Comparison of ENCODE assay signal across 19 cellular contexts in genomic region chr17:2637422-2637821, GRCh38. TPM values are rescaled to one million over a fixed set of nuclear protein-coding genes. Genes with fewer than 3 reads are reported as not detected.
A peak's percentile ranks its signal among the peaks of the same experiment; 100 is the strongest.
DNase-seq lines count a peak whose midpoint lies in the region; ATAC-seq, FAIRE-seq and TF ChIP-seq lines count a peak whose summit lies in the region.
"Had no signal": no experiment of that assay in that cellular context is flagged by ENCODE, and none has a peak within 500 bp of the region (broad histone marks: within the 10 kb centered on the region; RNA-seq: fewer than 3 reads in every experiment).

No MANE protein-coding gene starts in this region.

- H3K27ac Mint-ChIP-seq in activated T-cell treated with anti-CD3 and anti-CD28 coated beads, Interleukin-2, amount 50 U/mL, for 72 hours, result peak overlapping the region; percentile 79
- H3K27ac Mint-ChIP-seq in activated T-helper 17 cell treated with anti-CD3 and anti-CD28 coated beads, Interleukin-2, amount 50 U/mL, for 72 hours, result peak overlapping the region; percentile 53
- H3K27ac Mint-ChIP-seq in naive thymus-derived CD8-positive, alpha-beta T cell, result peak overlapping the region in 6 of 10 donors; percentile 41 to 78 (median 54)
- H3K27ac Mint-ChIP-seq in stimulated activated naive B cell treated with anti-CD40 and anti-IgM and Interleukin-4, amounts not matched to agents 10 μg/mL and 1 μg/mL and 100 μg/mL, for 72 hours, result peak overlapping the region; percentile 42

- no peak for FAIRE-seq in urothelium cell line (lab: Jason Lieb, UNC)
- FAIRE-seq: GM12891, GM18507 had no signal

- H3K36me3 ChIP-seq in upper lobe of right lung, result peaks cover 52% of the 10 kb centered on the region

- H3K27me3 Mint-ChIP-seq in activated T-cell treated with anti-CD3 and anti-CD28 coated beads, Interleukin-2, amount 50 U/mL, for 72 hours (ENCODE audit: low read depth), result no peaks in the 10 kb centered on the region
- H3K27me3 Mint-ChIP-seq in activated T-helper 17 cell treated with anti-CD3 and anti-CD28 coated beads, Interleukin-2, amount 50 U/mL, for 72 hours, result no peaks in the 10 kb centered on the region
- no peaks in the 10 kb centered on the region for H3K27me3 Mint-ChIP-seq in naive thymus-derived CD8-positive, alpha-beta T cell
- no peaks in the 10 kb centered on the region for H3K27me3 Mint-ChIP-seq in stimulated activated naive B cell treated with anti-CD40 and anti-IgM and Interleukin-4, amounts not matched to agents 10 μg/mL and 1 μg/mL and 100 μg/mL, for 72 hours

- H3K4me3 ChIP-seq in upper lobe of right lung, result no peak overlapping the region
- H3K4me3 ChIP-seq: BLaER1, GM23248 had no signal

- no peak overlapping the region for H3K4me3 Mint-ChIP-seq in activated T-cell treated with anti-CD3 and anti-CD28 coated beads, Interleukin-2, amount 50 U/mL, for 72 hours
- no peak overlapping the region for H3K4me3 Mint-ChIP-seq in activated T-helper 17 cell treated with anti-CD3 and anti-CD28 coated beads, Interleukin-2, amount 50 U/mL, for 72 hours
- no peak overlapping the region for H3K4me3 Mint-ChIP-seq in naive thymus-derived CD8-positive, alpha-beta T cell
- no peak overlapping the region for H3K4me3 Mint-ChIP-seq in stimulated activated naive B cell treated with anti-CD40 and anti-IgM and Interleukin-4, amounts not matched to agents 10 μg/mL and 1 μg/mL and 100 μg/mL, for 72 hours

- peaks cover 32% of the 10 kb centered on the region for H3K4me1 Mint-ChIP-seq in activated T-cell treated with anti-CD3 and anti-CD28 coated beads, Interleukin-2, amount 50 U/mL, for 72 hours (ENCODE audit: low read depth)
- peaks cover 14% of the 10 kb centered on the region for H3K4me1 Mint-ChIP-seq in activated T-helper 17 cell treated with anti-CD3 and anti-CD28 coated beads, Interleukin-2, amount 50 U/mL, for 72 hours
- H3K4me1 Mint-ChIP-seq in naive thymus-derived CD8-positive, alpha-beta T cell, result peaks cover 9 to 57% (median 51%) of the 10 kb centered on the region in 4 donors
- peaks cover 19 to 42% of the 10 kb centered on the region in 2 donors for H3K4me1 Mint-ChIP-seq in stimulated activated naive B cell treated with anti-CD40 and anti-IgM and Interleukin-4, amounts not matched to agents 10 μg/mL and 1 μg/mL and 100 μg/mL, for 72 hours

- H3K27me3 ChIP-seq in upper lobe of right lung, result no peaks in the 10 kb centered on the region
- H3K27me3 ChIP-seq: BLaER1 had no signal

- POLR2A ChIA-PET in naive thymus-derived CD8-positive, alpha-beta T cell (lab: Charles Lee), result no interaction called here

- no peak overlapping the region for H3K27ac ChIP-seq in upper lobe of right lung
- H3K27ac ChIP-seq: BLaER1, GM23248 had no signal

- no peak for TF ChIP-seq CTCF in upper lobe of right lung (IDR thresholded peaks at IDR 0.05)

- no peak for ATAC-seq in activated T-cell treated with anti-CD3 and anti-CD28 coated beads, Interleukin-2, amount 50 U/mL, for 72 hours (replicated peaks in 1 of 2)
- no peak for ATAC-seq in activated T-helper 17 cell treated with anti-CD3 and anti-CD28 coated beads, Interleukin-2, amount 50 U/mL, for 72 hours (replicated peaks)
- ATAC-seq in naive thymus-derived CD8-positive, alpha-beta T cell, result no peak
- no peak for ATAC-seq in stimulated activated naive B cell treated with anti-CD40 and anti-IgM and Interleukin-4, amounts not matched to agents 10 μg/mL and 1 μg/mL and 100 μg/mL, for 72 hours (replicated peaks)
- ATAC-seq in upper lobe of right lung, result no peak
- ATAC-seq: Panc1 had no signal

- H3K36me3 Mint-ChIP-seq in activated T-cell treated with anti-CD3 and anti-CD28 coated beads, Interleukin-2, amount 50 U/mL, for 72 hours (ENCODE audit: insufficient read depth in 2 of 2), result peaks cover 5 to 35% of the 10 kb centered on the region in 2 donors
- H3K36me3 Mint-ChIP-seq in activated T-helper 17 cell treated with anti-CD3 and anti-CD28 coated beads, Interleukin-2, amount 50 U/mL, for 72 hours (ENCODE audit: low read depth), result peaks cover 75% of the 10 kb centered on the region
- H3K36me3 Mint-ChIP-seq in naive thymus-derived CD8-positive, alpha-beta T cell, result peaks cover 0 to 74% (median 12%) of the 10 kb centered on the region in 3 donors
- peaks cover 21 to 38% of the 10 kb centered on the region in 2 donors for H3K36me3 Mint-ChIP-seq in stimulated activated naive B cell treated with anti-CD40 and anti-IgM and Interleukin-4, amounts not matched to agents 10 μg/mL and 1 μg/mL and 100 μg/mL, for 72 hours

- no peak for DNase-seq in activated T-cell treated with anti-CD3 and anti-CD28 coated beads, Interleukin-2, amount 50 U/mL, for 72 hours
- no peak for DNase-seq in activated T-cell treated with anti-CD3 and anti-CD28 coated beads, Interleukin-2, amount 50 U/mL, for 1 hour
- DNase-seq in naive thymus-derived CD8-positive, alpha-beta T cell, result no peak
- DNase-seq in stimulated activated naive B cell treated with anti-CD40 and anti-IgM and Interleukin-4, amounts not matched to agents 10 μg/mL and 1 μg/mL and 100 μg/mL, for 72 hours, result no peak
- no peak for DNase-seq in activated CD4-positive, alpha-beta T cell treated with anti-CD3 and anti-CD28 coated beads, Interleukin-2, amount 50 U/mL, for 48 hours
- DNase-seq in upper lobe of right lung (no peak), urothelium cell line (ENCODE audit: low spot score) (no peak)
- DNase-seq: DMS 273 treated with DMSO at 0.1 percent for 48 hours, GF-D8, GM23248, NCI-H1105 treated with DMSO at 0.1 percent for 48 hours, NCI-H187, NCI-H226, NCI-H524 treated with DMSO at 0.1 percent for 48 hours had no signal

- peaks cover 20% of the 10 kb centered on the region for H3K4me1 ChIP-seq in upper lobe of right lung
- H3K4me1 ChIP-seq: BLaER1 had no signal

- H3K9me3 Mint-ChIP-seq in activated T-cell treated with anti-CD3 and anti-CD28 coated beads, Interleukin-2, amount 50 U/mL, for 72 hours, result no peaks in the 10 kb centered on the region
- no peaks in the 10 kb centered on the region for H3K9me3 Mint-ChIP-seq in activated T-helper 17 cell treated with anti-CD3 and anti-CD28 coated beads, Interleukin-2, amount 50 U/mL, for 72 hours
- H3K9me3 Mint-ChIP-seq in naive thymus-derived CD8-positive, alpha-beta T cell, result no peaks in the 10 kb centered on the region
- no peaks in the 10 kb centered on the region for H3K9me3 Mint-ChIP-seq in stimulated activated naive B cell treated with anti-CD40 and anti-IgM and Interleukin-4, amounts not matched to agents 10 μg/mL and 1 μg/mL and 100 μg/mL, for 72 hours

- intact Hi-C loops in upper lobe of right lung (cut with DNase I), result no loop called here

- H3K9me3 ChIP-seq in upper lobe of right lung, result no peaks in the 10 kb centered on the region
- H3K9me3 ChIP-seq: BLaER1 had no signal

RNA-seq across cellular contexts. Expression of gene PAFAH1B1, which starts 44.0 kb away (rescaled TPM):
- 100 to 1,000 TPM; 211 to 218 TPM for total RNA-seq in activated T-cell treated with anti-CD3 and anti-CD28 coated beads, Interleukin-2, amount 50 U/mL, for 72 hours
- total RNA-seq in activated T-helper 17 cell treated with anti-CD3 and anti-CD28 coated beads, Interleukin-2, amount 50 U/mL, for 72 hours, result 100 to 1,000 TPM; 168 to 182 TPM
- total RNA-seq in naive thymus-derived CD8-positive, alpha-beta T cell, result 100 to 1,000 TPM; 153 to 170 TPM
- 10 to 100 TPM; 10.5 to 12.5 (median 11.3) TPM for polyA plus RNA-seq in naive thymus-derived CD8-positive, alpha-beta T cell
- 144 TPM for total RNA-seq in upper lobe of right lung
